Comparison of ENCODE assay signal across 11 cellular contexts in genomic region chr3:62554264-62554799, GRCh38.
A peak's percentile ranks its signal among the peaks of the same experiment; 100 is the strongest.
DNase-seq lines count a peak whose midpoint lies in the region; TF ChIP-seq lines count a peak whose summit lies in the region.
"Had no signal": no experiment of that assay in that cellular context is flagged by ENCODE, and none has a peak within 500 bp of the region (broad histone marks: within the 10 kb centered on the region; RNA-seq: fewer than 3 reads in every experiment).

No MANE protein-coding gene starts in this region.

- H3K9me2 ChIP-seq in hepatocyte (replicated peaks; ENCODE audit: insufficient read depth) = no peaks in the 10 kb centered on the region

- no peak overlapping the region for H3K27ac ChIP-seq in C4-2B
- no peak overlapping the region for H3K27ac ChIP-seq in hepatocyte
- no peak overlapping the region for H3K27ac ChIP-seq in tibial artery

- 76% methylated on average over 3 of the region's 3 CpGs for WGBS in hepatocyte (ENCODE audit: low lambda C conversion rate, missing lambda C conversion rate)

- TF ChIP-seq CTCF in C4-2B (conservative IDR thresholded peaks at IDR 0.05) (peak; percentile 33), hepatocyte (IDR thresholded peaks at IDR 0.05; ENCODE audit: poor library complexity) (peak; percentile 16), tibial artery (IDR thresholded peaks at IDR 0.05) (no peak)

- peak; percentile 27 for DNase-seq in HCEC 1CT
- DNase-seq in SW480 (ENCODE audit: low spot score) = peak; percentile 20
- DNase-seq in hepatocyte (ENCODE audit: low spot score) = no peak
- DNase-seq in stimulated activated CD4-positive, alpha-beta T cell treated with anti-CD3 and anti-CD28 coated beads, Interleukin-2, amount 100 ng/mL, for 48 hours = no peak
- no peak for DNase-seq in central memory CD4-positive, alpha-beta T cell
- no peak for DNase-seq in tibial artery
- no peak for DNase-seq in activated CD4-positive, alpha-beta T cell treated with anti-CD3 and anti-CD28 coated beads for 1 hour
- DNase-seq: GDM1, IMR-90, NCI-H446 treated with DMSO at 0.1 percent for 48 hours had no signal

- no peaks in the 10 kb centered on the region for H4K20me1 ChIP-seq in hepatocyte (ENCODE audit: insufficient read depth, poor library complexity, severe bottlenecking)

- no peaks in the 10 kb centered on the region for H3K36me3 ChIP-seq in hepatocyte (replicated peaks; ENCODE audit: insufficient read depth, low read depth)
- no peaks in the 10 kb centered on the region for H3K36me3 ChIP-seq in tibial artery

- H3K4me2 ChIP-seq in hepatocyte = no peak overlapping the region

- no peak overlapping the region for H2AFZ ChIP-seq in hepatocyte

- H3K9me3 ChIP-seq in hepatocyte (ENCODE audit: low read depth) = no peaks in the 10 kb centered on the region
- H3K9me3 ChIP-seq in tibial artery = no peaks in the 10 kb centered on the region

- no peaks in the 10 kb centered on the region for H3K27me3 ChIP-seq in hepatocyte
- peaks cover 0 to 5% of the 10 kb centered on the region in 2 donors for H3K27me3 ChIP-seq in tibial artery

- intact Hi-C loops in tibial artery (cut with DNase I; ENCODE audit: low total_unique reads) = loop anchor here (10.0 kb wide), 1 partner anchor 210 kb away; no protein-coding TSS in a partner anchor

- no peak overlapping the region for H3K4me3 ChIP-seq in hepatocyte
- H3K4me3 ChIP-seq in tibial artery = no peak overlapping the region

- H3K79me2 ChIP-seq in hepatocyte = no peaks in the 10 kb centered on the region

- no peaks in the 10 kb centered on the region for H3K4me1 ChIP-seq in hepatocyte (ENCODE audit: insufficient read depth)
- H3K4me1 ChIP-seq in tibial artery = no peaks in the 10 kb centered on the region

Comparison
In these comparisons a context has a peak if more than half of its experiments do, and no peak if none do; other contexts are left out.
1. CTCF ChIP-seq: peak in C4-2B (single experiment) and hepatocyte (single experiment); none in tibial artery (0 of 2).
2. DNase-seq: peak in HCEC 1CT (single experiment) and SW480 (single experiment); none in hepatocyte (single experiment), stimulated activated CD4-positive, alpha-beta T cell treated with anti-CD3 and anti-CD28 coated beads, Interleukin-2, amount 100 ng/mL, for 48 hours (0 of 2), central memory CD4-positive, alpha-beta T cell (single experiment), tibial artery (0 of 2) and activated CD4-positive, alpha-beta T cell treated with anti-CD3 and anti-CD28 coated beads for 1 hour (single experiment).